In genomic region chr2:112493858-112494648, GRCh38 we compare ENCODE assay signal across 1 cellular context.
TF ChIP-seq lines count a peak whose summit lies in the region.

No MANE protein-coding gene starts in this region.

TF ChIP-seq in K562, 482 proteins besides CTCF, POLR2A, EP300 and RAD21 (continued from another document):
- TF ChIP-seq PBX2 (CRISPR knock-in tag; IDR thresholded peaks at IDR 0.05; ENCODE audit: low read depth) = no peak
- TF ChIP-seq PBX2 (tag; conservative IDR thresholded peaks at IDR 0.05; ENCODE audit: low read depth) = 0 out of 2 replicates have a peak, but pooled peaks have one; percentile 19
- TF ChIP-seq CBFA2T3 (IDR thresholded peaks at IDR 0.05) = peak; percentile 39; the same call in 1 of the 2 replicates
- no peak for TF ChIP-seq SAFB2 (IDR thresholded peaks at IDR 0.05; ENCODE audit: borderline replicate concordance, low read depth, low read length, severe bottlenecking)
